Comparison of ENCODE assay signal across 8 cellular contexts in the genomic region with DNA sequence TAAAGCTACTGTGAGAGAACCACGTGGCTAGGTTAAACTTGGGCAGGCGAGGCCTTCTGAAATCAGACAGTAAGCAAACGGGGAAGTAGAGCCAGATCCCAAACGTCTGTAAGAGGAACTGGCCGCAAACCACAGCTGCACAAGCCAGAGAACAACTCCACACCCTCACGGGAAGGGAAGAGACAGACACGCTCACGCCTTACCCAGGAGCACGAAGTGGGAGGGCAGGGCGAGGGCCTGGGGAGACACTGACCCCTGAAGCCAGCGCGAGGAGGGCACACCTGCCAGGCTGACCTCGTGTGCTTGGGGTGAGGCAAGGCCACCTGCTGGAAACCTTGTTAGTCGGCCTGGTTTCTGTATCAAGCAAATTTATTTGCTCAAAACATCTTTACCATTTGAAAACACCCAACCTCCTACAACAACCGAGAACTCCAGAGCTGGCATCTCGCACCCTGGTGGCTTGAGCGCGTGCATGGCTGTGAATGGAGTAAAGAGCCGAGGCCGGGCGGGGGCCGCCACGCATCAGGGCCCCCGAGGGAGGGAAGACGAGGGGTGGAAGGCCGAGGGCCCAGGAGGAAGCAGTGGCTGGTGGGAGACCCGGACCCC. TPM values are rescaled to one million over a fixed set of nuclear protein-coding genes. Genes with fewer than 3 reads are reported as not detected.
DNase-seq lines count a peak whose midpoint lies in the region; ATAC-seq and TF ChIP-seq lines count a peak whose summit lies in the region.

No MANE protein-coding gene starts in this region.

- ATAC-seq in T-cell (replicated peaks in 1 of 4) (peak; percentile 29 to 38 (median 30)), esophagus mucosa (peak; percentile 3), HG03039 (IDR thresholded peaks at IDR 0.05; ENCODE audit: unreplicated experiment) (no peak)

- WGBS in spleen, 5 donors, result 21 to 31% (median 27%) methylated on average over 27 of the region's 27 CpGs

- DNase-seq in T-cell (peak in 17 of 34 experiments; percentile 40 to 67 (median 53)), spleen (peak; percentile 91), HT-29 (ENCODE audit: low spot score) (no peak), SJCRH30 (no peak), NCI-H510A (lab: John Stamatoyannopoulos, UW) (no peak)

- peaks cover 4 to 100% (median 84%) of the 10 kb centered on the region in 6 donors for H3K36me3 ChIP-seq in spleen
- peaks cover 27% of the 10 kb centered on the region for H3K36me3 ChIP-seq in SJCRH30

- CTCF ChIA-PET in T-cell (lab: Charles Lee), result no interaction called here

- H3K27me3 Mint-ChIP-seq in T-cell, result no peaks in the 10 kb centered on the region

- H3K27ac ChIP-seq in spleen (peak overlapping the region; percentile 54 to 93 (median 82)), SJCRH30 (no peak overlapping the region)

- H3K4me3 Mint-ChIP-seq in T-cell, result peak overlapping the region; percentile 49 to 76 (median 51)

- in situ Hi-C loops in GM18951 (cut with MboI; ENCODE audit: low sequenced_read_pairs, unreplicated experiment), result no loop called here

- peaks cover 36 to 53% (median 50%) of the 10 kb centered on the region in 3 donors for H3K4me1 Mint-ChIP-seq in T-cell

- H3K4me3 ChIP-seq in spleen (peak overlapping the region in 1 of 8 donors; percentile 44), SJCRH30 (no peak overlapping the region)

- H3K36me3 Mint-ChIP-seq in T-cell, result peaks cover 22% of the 10 kb centered on the region

- H3K27ac Mint-ChIP-seq in T-cell, result peak overlapping the region; percentile 90 to 95

- POLR2A ChIA-PET in T-cell (lab: Charles Lee), result interaction anchor here in 1 of 2 donors (0.9 to 1.2 kb wide), 2 partner anchors 13 to 181 kb away, joined by 4 to 6 read pairs; a partner anchor contains a TSS

- H3K4me1 ChIP-seq in spleen, result peaks cover 26 to 100% (median 69%) of the 10 kb centered on the region in 6 donors
- H3K4me1 ChIP-seq in SJCRH30, result peaks cover 8% of the 10 kb centered on the region; the same call in 1 of the 2 replicates

- no peaks in the 10 kb centered on the region for H3K9me3 Mint-ChIP-seq in T-cell

- intact Hi-C loops in spleen (cut with DNase I; ENCODE audit: low total_unique reads), result no loop called here

- TF ChIP-seq CTCF in spleen (IDR thresholded peaks at IDR 0.05 in 8 of 11, conservative IDR thresholded peaks at IDR 0.05 in 3 of 11), result peak in 3 of 11 experiments; percentile 9 to 17 (median 11)

- TF ChIP-seq POLR2A in GM18951 (IDR thresholded peaks at IDR 0.05; ENCODE audit: extremely low read depth, insufficient read depth, insufficient read length) (peak; percentile 49), spleen (IDR thresholded peaks at IDR 0.05) (no peak)

- H3K27me3 ChIP-seq in spleen (replicated peaks in 1 of 7) (no peaks in the 10 kb centered on the region), SJCRH30 (no peaks in the 10 kb centered on the region)

- H3K9me3 ChIP-seq in spleen (no peaks in the 10 kb centered on the region), SJCRH30 (replicated peaks) (no peaks in the 10 kb centered on the region)

RNA-seq across cellular contexts. Expression of a gene that starts 7.3 kb away (rescaled TPM):
- total RNA-seq in T-cell (100 to 1,000 TPM in 3 of 5 donors, 10 to 100 TPM in 2; 75.7 to 119 (median 101) TPM), esophagus mucosa (139 TPM), spleen (100 to 1,000 TPM; 106 to 152 (median 123) TPM)
- 100 to 1,000 TPM in 2 of 3 donors, 10 to 100 TPM in 1; 70.8 to 144 (median 105) TPM for polyA plus RNA-seq in spleen
- 394 and 395 TPM in 2 replicates for total RNA-seq in HT-29 (2014; rRNA removed; shearing (Covaris generic))
- total RNA-seq in SJCRH30 (2014; rRNA removed; shearing (Covaris generic)), result 176 and 183 TPM in 2 replicates

RNA-seq across cellular contexts. Expression of a gene that starts 15.9 kb away (rescaled TPM):
- total RNA-seq in T-cell (100 to 1,000 TPM; 139 to 221 (median 196) TPM), esophagus mucosa (138 TPM), spleen (100 to 1,000 TPM; 138 to 275 (median 216) TPM)
- 100 to 1,000 TPM; 480 to 562 (median 522) TPM for polyA plus RNA-seq in spleen
- total RNA-seq in HT-29 (2014; rRNA removed; shearing (Covaris generic)), result 1,102 and 1,117 TPM in 2 replicates
- 232 and 290 TPM in 2 replicates for total RNA-seq in SJCRH30 (2014; rRNA removed; shearing (Covaris generic))

RNA-seq across cellular contexts. Expression of a gene that starts 20.9 kb away (rescaled TPM):
- total RNA-seq in T-cell, result 1,000 to 10,000 TPM in 3 of 5 donors, 100 to 1,000 TPM in 2; 729 to 1,130 (median 1,073) TPM
- 5.1 TPM for total RNA-seq in esophagus mucosa
- 100 to 1,000 TPM; 161 to 258 (median 237) TPM for total RNA-seq in spleen
- polyA plus RNA-seq in spleen, result 100 to 1,000 TPM; 205 to 356 (median 329) TPM
- 93.3 and 102 TPM in 2 replicates for total RNA-seq in HT-29 (2014; rRNA removed; shearing (Covaris generic))
- total RNA-seq in SJCRH30 (2014; rRNA removed; shearing (Covaris generic)), result 2.9 TPM in 2 replicates

RNA-seq across cellular contexts. Expression of a gene that starts 48.0 kb away (rescaled TPM):
- total RNA-seq in T-cell (100 to 1,000 TPM; 166 to 217 (median 178) TPM), esophagus mucosa (24.8 TPM), spleen (100 to 1,000 TPM in 3 of 7 donors, 10 to 100 TPM in 4; 64.6 to 162 (median 94.7) TPM)
- polyA plus RNA-seq in spleen, result 100 to 1,000 TPM in 2 of 3 donors, 10 to 100 TPM in 1; 67.5 to 197 (median 152) TPM
- total RNA-seq in HT-29 (2014; rRNA removed; shearing (Covaris generic)), result 56.9 and 76.3 TPM in 2 replicates
- total RNA-seq in SJCRH30 (2014; rRNA removed; shearing (Covaris generic)), result 7.8 and 11.0 TPM in 2 replicates

Comparison
In these comparisons a context has a peak if more than half of its experiments do, and no peak if none do; other contexts are left out.
1. RNA of a gene that starts 20.9 kb away (total RNA-seq): 729 to 1,130 TPM in T-cell, 161 to 258 TPM in spleen and 93.3 to 102 TPM in HT-29; 5.1 TPM in esophagus mucosa (single experiment) and 2.9 TPM in SJCRH30; every median in the first group is over 10 times any median in the second.